Comparison of ENCODE assay signal across 9 cellular contexts in genomic region chr2:37156857-37157714, GRCh38. TPM values are rescaled to one million over a fixed set of nuclear protein-coding genes. Genes with fewer than 3 reads are reported as not detected.
DNase-seq lines count a peak whose midpoint lies in the region; ATAC-seq, FAIRE-seq and TF ChIP-seq lines count a peak whose summit lies in the region.
"Had no signal": no experiment of that assay in that cellular context is flagged by ENCODE, and none has a peak within 500 bp of the region (broad histone marks: within the 10 kb centered on the region; RNA-seq: fewer than 3 reads in every experiment).

Gene EIF2AK2, minus strand, starts transcription at chr2:37156980. Its CDS starts 9,174 bp downstream, at chr2:37147806.

- peak within 1 kb of the TSS; percentile 88 for H3K9ac ChIP-seq in HepG2 (ENCODE audit: insufficient read depth, low read depth, low read length)

- H3K9me3 ChIP-seq in HepG2 (ENCODE audit: low read length): no peaks in the 10 kb centered on the region

- peak; percentile 81 for DNase-seq in NCI-H748 (lab: John Stamatoyannopoulos, UW; ENCODE audit: unreplicated experiment)
- peak; percentile 45 to 63 for DNase-seq in activated CD4-positive, alpha-beta T cell treated with anti-CD3 and anti-CD28 coated beads, Interleukin-2, amount 50 U/mL, for 24 hours (ENCODE audit: low read depth in 1 of 2, low spot score in 1 of 2)
- peak; percentile 91 for DNase-seq in dermis blood vessel endothelial cell
- DNase-seq in HepG2 (ENCODE audit: low spot score): peak; percentile 84
- peak; percentile 66 to 69 for DNase-seq in stimulated activated CD4-positive, alpha-beta T cell treated with anti-CD3 and anti-CD28 coated beads, Interleukin-2, amount 100 ng/mL, for 48 hours

- H3K4me1 ChIP-seq in HepG2 (ENCODE audit: insufficient read depth, low read length): peaks cover 61% of the 10 kb centered on the region

- intact Hi-C loops in HepG2 (cut with micrococcal nuclease; ENCODE audit: unreplicated experiment): loop anchor here (2.0 kb wide), 1 partner anchor 40 kb away; the partner anchor contains the start of gene CEBPZOS

- H3K4me3 ChIP-seq in HepG2 (replicated peaks in 1 of 3; ENCODE audit: insufficient read depth in 1 of 3, low read depth in 2 of 3, low read length in 3 of 3): peak within 1 kb of the TSS; percentile 89 to 98 (median 94)

- ATAC-seq in GM19372 (IDR thresholded peaks at IDR 0.05; ENCODE audit: low read depth, unreplicated experiment) (peak; percentile 79), HG03520 (IDR thresholded peaks at IDR 0.05; ENCODE audit: unreplicated experiment) (peak; percentile 90), HepG2 (peak; percentile 97)

- CTCF ChIA-PET in HepG2 (lab: Yijun Ruan, JAX; ENCODE audit: low intra/inter-chr PET ratio, low total read pairs): no interaction called here

- no peaks in the 10 kb centered on the region for H4K20me1 ChIP-seq in HepG2 (ENCODE audit: insufficient read depth, low read length)

- H3K36me3 ChIP-seq in HepG2 (replicated peaks in 1 of 2; ENCODE audit: control insufficient read depth in 1 of 2, insufficient read depth in 2 of 2, low read length in 2 of 2): no peaks in the 10 kb centered on the region

- H3K27me3 ChIP-seq in HepG2 (ENCODE audit: control insufficient read depth in 1 of 2, insufficient read depth in 2 of 2, low read length in 2 of 2): no peaks in the 10 kb centered on the region; a peak in 1 of 5 replicates

- no peak for TF ChIP-seq RAD21 in HepG2 (CRISPR knock-in tag; IDR thresholded peaks at IDR 0.05)

- 0% methylated on average over 43 of the region's 55 CpGs for WGBS in HepG2 (ENCODE audit: low lambda C conversion rate)

- in situ Hi-C loops in HepG2 (cut with HindIII; ENCODE audit: extremely low pct_ligation_motif_present, low pct_unique_long_range_greater_than_20kb): loop anchor here (5.0 to 25.0 kb wide), 2 partner anchors 70 to 730 kb away; no protein-coding TSS in a partner anchor

- FAIRE-seq in HepG2 (lab: Jason Lieb, UNC): no peak
- FAIRE-seq: endometrium had no signal

- TF ChIP-seq POLR2A in HepG2 (IDR thresholded peaks at IDR 0.05; ENCODE audit: insufficient read depth in 1 of 2, low read depth in 2 of 2, low read length in 2 of 2): peak; percentile 43 to 75; a peak in 3 of 4 replicates

- peak within 1 kb of the TSS; percentile 80 for H3K27ac ChIP-seq in C4-2B
- H3K27ac ChIP-seq in HepG2 (ENCODE audit: extremely low read length, insufficient read depth, low read length): peak within 1 kb of the TSS; percentile 74

- TF ChIP-seq EP300 in HepG2 (IDR thresholded peaks at IDR 0.05; ENCODE audit: low read depth in 2 of 2, low read length in 2 of 2): 0 out of 4 replicates have a peak, but pooled peaks of 1 of the 2 experiments have one; percentile 36
- no peak for TF ChIP-seq EP300 in HepG2 (CRISPR knock-in tag; IDR thresholded peaks at IDR 0.05; ENCODE audit: borderline replicate concordance)

- TF ChIP-seq CTCF in C4-2B (conservative IDR thresholded peaks at IDR 0.05) (no peak), HepG2 (CRISPR knock-in tag; IDR thresholded peaks at IDR 0.05) (peak; percentile 5; the same call in 1 of the 2 replicates)

- peak within 1 kb of the TSS; percentile 94 for H3K4me2 ChIP-seq in HepG2 (ENCODE audit: low read depth, low read length)

- peak within 1 kb of the TSS; percentile 94 for H2AFZ ChIP-seq in HepG2 (ENCODE audit: low read length)

- H3K79me2 ChIP-seq in HepG2 (ENCODE audit: insufficient read depth, low read length): peaks cover 36% of the 10 kb centered on the region

- POLR2A ChIA-PET in HepG2 (lab: Yijun Ruan, JAX): interaction anchor here (0.5 to 2.8 kb wide), 10 partner anchors 8 to 1594 kb away, joined by 3 to 12 read pairs (median 3); partner anchors contain the start of genes CEBPZ, CEBPZOS, NDUFAF7 and SRSF7

- BruUV-seq in HepG2 (replicated peaks; lab: Mats Ljungman, UMichigan): TSS peak; percentile 73

TF ChIP-seq in HepG2, 621 proteins besides CTCF, POLR2A, EP300 and RAD21 (continues in another document):
- TF ChIP-seq FUBP1 (CRISPR knock-in tag; IDR thresholded peaks at IDR 0.05; ENCODE audit: borderline replicate concordance) (no peak), FLYWCH1 (CRISPR knock-in tag; IDR thresholded peaks at IDR 0.05) (0 out of 2 replicates have a peak, but pooled peaks have one; percentile 0), CBX2 (IDR thresholded peaks at IDR 0.05; ENCODE audit: low read depth, low read length) (no peak), CBX2 (CRISPR knock-in tag; IDR thresholded peaks at IDR 0.05; ENCODE audit: low read depth) (no peak), NFKBIZ (CRISPR knock-in tag; IDR thresholded peaks at IDR 0.05) (no peak), SNAI1 (CRISPR knock-in tag; IDR thresholded peaks at IDR 0.05; ENCODE audit: borderline replicate concordance) (no peak), E2F1 (CRISPR knock-in tag; IDR thresholded peaks at IDR 0.05) (0 out of 2 replicates have a peak, but pooled peaks have one; percentile 79), ZNF207 (IDR thresholded peaks at IDR 0.05; ENCODE audit: borderline replicate concordance) (no peak), CREM (IDR thresholded peaks at IDR 0.05) (no peak), CREM (CRISPR knock-in tag; IDR thresholded peaks at IDR 0.05) (no peak), ONECUT2 (CRISPR knock-in tag; IDR thresholded peaks at IDR 0.05) (no peak), RFXAP (CRISPR knock-in tag; IDR thresholded peaks at IDR 0.05; ENCODE audit: borderline replicate concordance) (no peak), ZGPAT (CRISPR knock-in tag; IDR thresholded peaks at IDR 0.05) (peak; percentile 33; the same call in 1 of the 2 replicates)

RNA-seq across cellular contexts. Expression of gene EIF2AK2, which starts in this region (rescaled TPM):
- total RNA-seq in dermis blood vessel endothelial cell (18.9 and 33.2 TPM in 2 replicates), HepG2 (2016; rRNA removed; fragmentation: Illumina TruSeq; extraction: Trizol) (26.1 and 42.8 TPM in 2 replicates)
- 8.2 and 8.7 TPM in 2 replicates for total RNA-seq in HepG2 (2016; cell fraction: cytosol; rRNA removed; fragmentation: Illumina TruSeq; extraction: Trizol; ENCODE audit: low read depth)
- 27.2 and 41.7 TPM in 2 replicates for total RNA-seq in HepG2 (2016; cell fraction: insoluble cytoplasmic fraction; rRNA removed; fragmentation: Illumina TruSeq; extraction: Trizol)
- 25.1 and 25.7 TPM in 2 replicates for total RNA-seq in HepG2 (2016; cell fraction: membrane; rRNA removed; fragmentation: Illumina TruSeq; extraction: Trizol)
- total RNA-seq in HepG2 (2016; cell fraction: nucleus; rRNA removed; fragmentation: Illumina TruSeq; extraction: Trizol): 25.3 and 28.5 TPM in 2 replicates
- 9.1 and 10.2 TPM in 2 replicates for polyA plus RNA-seq in HepG2 (2011; rRNA removed)
- polyA plus RNA-seq in HepG2 (2011; cell fraction: cytosol; rRNA removed): 3.4 and 5.9 TPM in 2 replicates
- 6.1 and 9.2 TPM in 2 replicates for polyA plus RNA-seq in HepG2 (2011; cell fraction: nucleus; rRNA removed)
- 9.2 and 14.6 TPM in 2 replicates for polyA plus RNA-seq in HepG2 (2012)
- 5.6 and 6.5 TPM in 2 replicates for polyA plus RNA-seq in HepG2 (2016; cell fraction: cytosol; fragmentation: Illumina TruSeq; extraction: Trizol; ENCODE audit: low read depth)
- polyA plus RNA-seq in HepG2 (2016; cell fraction: insoluble cytoplasmic fraction; fragmentation: Illumina TruSeq; extraction: Trizol; ENCODE audit: low read depth): 35.9 and 36.0 TPM in 2 replicates
- 13.2 and 13.7 TPM in 2 replicates for polyA plus RNA-seq in HepG2 (2016; cell fraction: membrane; fragmentation: Illumina TruSeq; extraction: Trizol; ENCODE audit: low read depth)
- 24.3 and 24.4 TPM in 2 replicates for polyA plus RNA-seq in HepG2 (2016; cell fraction: nucleus; fragmentation: Illumina TruSeq; extraction: Trizol; ENCODE audit: insufficient read depth, low read depth)
- polyA minus RNA-seq in HepG2 (2011; rRNA and poly(A)+ RNA removed; ENCODE audit: low replicate concordance): 6.1 and 18.1 TPM in 2 replicates
- 11.7 and 17.0 TPM in 2 replicates for polyA minus RNA-seq in HepG2 (2011; cell fraction: cytosol; rRNA and poly(A)+ RNA removed)
- 31.8 and 32.1 TPM in 2 replicates for polyA minus RNA-seq in HepG2 (2011; cell fraction: nucleus; rRNA and poly(A)+ RNA removed)

Comparison
In these comparisons a context has a peak if more than half of its experiments do, and no peak if none do; other contexts are left out.
1. Peak in every context shown above with its lines: DNase-seq, ATAC-seq, H3K4me3 ChIP-seq and H3K27ac ChIP-seq.